Comparison of ENCODE assay signal across 23 cellular contexts in the genomic region with DNA sequence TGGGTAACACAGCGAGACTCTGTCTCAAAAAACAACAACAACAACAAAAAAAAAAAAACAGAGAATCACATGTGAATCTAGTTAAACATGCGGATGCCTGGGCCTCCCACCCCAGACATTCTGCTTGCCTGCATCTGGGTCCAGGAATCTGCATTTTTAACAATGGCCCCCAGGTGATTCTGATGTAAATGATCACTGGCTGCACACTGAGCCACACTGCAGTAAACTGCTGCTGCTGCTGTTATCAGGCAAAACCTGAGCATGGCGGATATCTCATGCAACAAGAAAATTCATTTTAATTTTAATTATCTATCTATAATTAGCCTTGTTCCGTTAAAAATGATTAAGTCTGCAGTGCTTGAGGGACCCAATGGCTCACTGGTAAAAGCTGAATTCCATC.
"Had no signal": no experiment of that assay in that cellular context is flagged by ENCODE, and none has a peak within 500 bp of the region (broad histone marks: within the 10 kb centered on the region; RNA-seq: fewer than 3 reads in every experiment).

No MANE protein-coding gene starts in this region.

- H3K4me3 Mint-ChIP-seq: activated B cell treated with CpG ODN at 0.5 μM for 24 hours; activated CD4-positive, alpha-beta memory T cell treated with anti-CD3 and anti-CD28 coated beads for 36 hours; activated CD4-positive, alpha-beta T cell treated with anti-CD3 and anti-CD28 coated beads, Interleukin-2, amount 10 ng/mL, durations not matched to agents 24 days and 14 days; activated naive CD8-positive, alpha-beta T cell treated with anti-CD3 and anti-CD28 coated beads, Interleukin-2, amount 50 U/mL, for 24 hours; activated T-cell treated with anti-CD3 and anti-CD28 coated beads, Interleukin-2, amount 50 U/mL, for 4 hours; T-helper 17 cell had no signal

- H3K4me1 ChIP-seq: Peyer's patch had no signal

- H3K27ac Mint-ChIP-seq: activated B cell treated with CpG ODN at 0.5 μM for 24 hours; activated CD4-positive, alpha-beta memory T cell treated with anti-CD3 and anti-CD28 coated beads for 36 hours; activated CD4-positive, alpha-beta T cell treated with anti-CD3 and anti-CD28 coated beads, Interleukin-2, amount 10 ng/mL, durations not matched to agents 24 days and 14 days; activated naive CD4-positive, alpha-beta T cell treated with anti-CD3 and anti-CD28 coated beads, Interleukin-2, amount 50 U/mL, for 72 hours; activated naive CD8-positive, alpha-beta T cell treated with anti-CD3 and anti-CD28 coated beads, Interleukin-2, amount 50 U/mL, for 24 hours; T-helper 17 cell had no signal

- ATAC-seq: activated naive CD4-positive, alpha-beta T cell treated with anti-CD3 and anti-CD28 coated beads, Interleukin-2, amount 50 U/mL, for 72 hours; activated naive CD8-positive, alpha-beta T cell treated with anti-CD3 and anti-CD28 coated beads, Interleukin-2, amount 50 U/mL, for 24 hours; activated T-cell treated with anti-CD3 and anti-CD28 coated beads, Interleukin-2, amount 50 U/mL, for 4 hours; T-helper 17 cell had no signal

- H3K27me3 ChIP-seq: Peyer's patch had no signal

- DNase-seq: activated B cell treated with CpG ODN at 0.5 μM for 24 hours; activated CD4-positive, alpha-beta memory T cell treated with anti-CD3 and anti-CD28 coated beads for 36 hours; activated CD4-positive, alpha-beta T cell treated with anti-CD3 and anti-CD28 coated beads for 1 hour; activated CD4-positive, alpha-beta T cell treated with anti-CD3 and anti-CD28 coated beads, Interleukin-2, amount 10 ng/mL, durations not matched to agents 24 days and 14 days; activated effector memory CD4-positive, alpha-beta T cell treated with anti-CD3 and anti-CD28 coated beads, Interleukin-2, amount 50 U/mL, for 16 hours; activated naive CD4-positive, alpha-beta T cell treated with Interleukin-2 at 50 U/mL for 16 hours; activated naive CD8-positive, alpha-beta T cell treated with anti-CD3 and anti-CD28 coated beads, Interleukin-2, amount 50 U/mL, for 24 hours; activated T-cell treated with anti-CD3 and anti-CD28 coated beads, Interleukin-2, amount 50 U/mL, for 4 hours; amygdala; Karpas-422; MM.1S; NCI-H1105; NCI-H1436; NCI-H1694 treated with DMSO at 0.1 percent for 48 hours; NCI-H2029 treated with DMSO at 0.1 percent for 48 hours; NCI-H446; NCI-H524; Peyer's patch; SHP77 treated with DMSO at 0.1 percent for 48 hours; T-helper 17 cell; T-helper 9 cell had no signal

- H3K4me3 ChIP-seq: Peyer's patch had no signal

- H3K27ac ChIP-seq: Peyer's patch had no signal

- H3K4me1 Mint-ChIP-seq: activated B cell treated with CpG ODN at 0.5 μM for 24 hours; activated naive CD8-positive, alpha-beta T cell treated with anti-CD3 and anti-CD28 coated beads, Interleukin-2, amount 50 U/mL, for 24 hours; T-helper 17 cell had no signal

- H3K9me3 ChIP-seq: Peyer's patch had no signal

- H3K36me3 ChIP-seq: Peyer's patch had no signal

- H3K36me3 Mint-ChIP-seq: activated CD4-positive, alpha-beta memory T cell treated with anti-CD3 and anti-CD28 coated beads for 36 hours; brain had no signal
